Comparison of ENCODE assay signal across 8 cellular contexts in genomic region chr16:15874745-15875314, GRCh38. TPM values are rescaled to one million over a fixed set of nuclear protein-coding genes. Genes with fewer than 3 reads are reported as not detected.
A peak's percentile ranks its signal among the peaks of the same experiment; 100 is the strongest.
DNase-seq lines count a peak whose midpoint lies in the region; ATAC-seq and TF ChIP-seq lines count a peak whose summit lies in the region.

No MANE protein-coding gene starts in this region.

- in situ Hi-C loops in gastrocnemius medialis (cut with MboI; ENCODE audit: low sequenced_read_pairs in 4 of 4), result loop anchor here (5.0 to 25.0 kb wide), 3 partner anchors 137 to 252 kb away; no protein-coding TSS in a partner anchor

- H3K4me3 ChIP-seq in gastrocnemius medialis, result no peak overlapping the region

- peaks cover 0 to 34% of the 10 kb centered on the region in 2 donors for H3K36me3 ChIP-seq in gastrocnemius medialis

- peak; percentile 82 for ATAC-seq in left ventricle myocardium superior
- peak; percentile 80 to 81 for ATAC-seq in gastrocnemius medialis
- no peak for ATAC-seq in HG03520 (IDR thresholded peaks at IDR 0.05; ENCODE audit: unreplicated experiment)
- no peak for ATAC-seq in HG02970 (IDR thresholded peaks at IDR 0.05; ENCODE audit: low FRiP score, unreplicated experiment)

- no peak for TF ChIP-seq POLR2A in gastrocnemius medialis (IDR thresholded peaks at IDR 0.05)

- intact Hi-C loops in left ventricle myocardium superior (cut with micrococcal nuclease), result no loop called here
- intact Hi-C loops in gastrocnemius medialis (cut with DNase I; ENCODE audit: low total_unique reads), result loop anchor here (1.0 kb wide), 1 partner anchor 252 kb away; no protein-coding TSS in a partner anchor

- H3K27me3 ChIP-seq in gastrocnemius medialis, result no peaks in the 10 kb centered on the region

- peak overlapping the region; percentile 64 to 83 (median 74) for H3K27ac ChIP-seq in gastrocnemius medialis

- H3K4me1 ChIP-seq in gastrocnemius medialis, result peaks cover 8 to 24% of the 10 kb centered on the region in 2 donors

- DNase-seq in DMS153 (lab: John Stamatoyannopoulos, UW), result peak; percentile 9
- no peak for DNase-seq in DMS153 treated with DMSO at 0.1 percent for 48 hours (lab: John Stamatoyannopoulos, UW; ENCODE audit: unreplicated experiment)
- DNase-seq in LHCN-M2 (ENCODE audit: low read depth), result peak; percentile 57
- DNase-seq in amniotic epithelial cell (ENCODE audit: low read depth), result peak; percentile 73
- DNase-seq in left ventricle myocardium superior, result peak; percentile 42
- peak; percentile 11 to 47 for DNase-seq in gastrocnemius medialis

- peak; percentile 65 to 81 (median 73) for TF ChIP-seq CTCF in gastrocnemius medialis (IDR thresholded peaks at IDR 0.05 in 4 of 5, conservative IDR thresholded peaks at IDR 0.05 in 1 of 5)

- no peaks in the 10 kb centered on the region for H3K9me3 ChIP-seq in gastrocnemius medialis

RNA-seq across cellular contexts. Expression of gene CEP20, which starts 13.6 kb away (rescaled TPM):
- total RNA-seq in LHCN-M2 (2014; rRNA removed) (69.6 and 94.3 TPM in 2 replicates), left ventricle myocardium superior (30.6 TPM), gastrocnemius medialis (10 to 100 TPM; 42.2 to 87.8 (median 76.1) TPM)
- polyA plus RNA-seq in LHCN-M2 (2012), result 18.9 TPM

RNA-seq across cellular contexts. Expression of gene MYH11, which starts 18.0 kb away (rescaled TPM):
- total RNA-seq in LHCN-M2 (2014; rRNA removed), result under 0.01 TPM in 1 of 2 replicates, not detected in the other
- polyA plus RNA-seq in LHCN-M2 (2012), result 0.32 TPM
- total RNA-seq in left ventricle myocardium superior, result 8.0 TPM
- total RNA-seq in gastrocnemius medialis, result 10 to 100 TPM in 3 of 4 donors, 1 to 10 TPM in 1; 5.6 to 57.7 (median 20.4) TPM

Comparison
In these comparisons a context has a peak if more than half of its experiments do, and no peak if none do; other contexts are left out.
1. ATAC-seq: peak in left ventricle myocardium superior (single experiment) and gastrocnemius medialis (2 of 2); none in HG03520 (single experiment) and HG02970 (single experiment).